1 cellular context compared by ENCODE assay signal in the genomic region with DNA sequence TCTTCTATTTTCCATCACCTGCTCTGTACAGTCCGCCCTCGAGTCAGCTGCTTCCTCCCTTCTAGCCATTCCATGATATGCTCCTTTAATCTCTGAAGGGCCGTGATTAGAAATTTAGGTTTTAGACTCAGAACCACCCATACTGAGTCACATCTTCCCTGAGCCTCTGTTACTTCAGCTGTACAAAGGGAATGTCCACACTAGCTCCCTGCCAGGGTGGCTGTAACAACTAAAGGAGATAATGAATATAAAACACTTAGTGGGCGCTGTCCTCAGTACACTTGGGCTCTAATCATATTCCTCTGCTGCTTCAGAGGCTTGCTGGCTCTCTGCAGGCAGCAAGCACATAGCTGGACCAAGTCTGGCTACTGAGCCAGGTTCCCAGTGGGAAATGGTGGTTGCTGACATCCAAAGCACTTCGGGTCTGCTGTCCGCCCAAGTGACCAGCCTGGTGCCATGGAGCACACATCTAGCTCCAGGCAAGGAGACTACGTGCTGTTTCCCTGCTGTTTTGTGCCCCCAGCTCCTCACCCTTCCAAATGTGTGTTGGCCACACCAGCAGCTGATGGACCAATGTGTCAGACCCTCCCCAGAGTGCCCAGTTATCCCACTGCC.
TF ChIP-seq lines count a peak whose summit lies in the region.

No MANE protein-coding gene starts in this region.

TF ChIP-seq in liver, 16 proteins besides CTCF, POLR2A, EP300 and RAD21 (continued from another document):
- TF ChIP-seq FOXA1 (IDR thresholded peaks at IDR 0.05): no peak
